19 cellular contexts compared by ENCODE assay signal in genomic region chr15:43905755-43906154, GRCh38.
"Had no signal": no experiment of that assay in that cellular context is flagged by ENCODE, and none has a peak within 500 bp of the region (broad histone marks: within the 10 kb centered on the region; RNA-seq: fewer than 3 reads in every experiment).

No MANE protein-coding gene starts in this region.

- H3K4me3 ChIP-seq: coronary artery, esophagus squamous epithelium, spleen, tibial artery, upper lobe of right lung, vagina had no signal

- H3K27ac Mint-ChIP-seq: naive thymus-derived CD4-positive, alpha-beta T cell; stimulated activated memory B cell treated with anti-CD40 and anti-IgM and Interleukin-4, amounts not matched to agents 10 μg/mL and 1 μg/mL and 100 μg/mL, for 72 hours had no signal

- H3K9me3 Mint-ChIP-seq: naive thymus-derived CD4-positive, alpha-beta T cell; stimulated activated memory B cell treated with anti-CD40 and anti-IgM and Interleukin-4, amounts not matched to agents 10 μg/mL and 1 μg/mL and 100 μg/mL, for 72 hours; stimulated activated naive CD8-positive, alpha-beta T cell treated with anti-CD3 and anti-CD28 coated beads, Interleukin-15, Interleukin-2, amounts not matched to agents 100 ng/mL and 50 ng/mL, for 24 hours had no signal

- H3K27me3 ChIP-seq: spleen, upper lobe of right lung, vagina had no signal

- DNase-seq: effector CD4-positive, alpha-beta T cell; esophagus squamous epithelium; foreskin fibroblast; hippocampal formation; naive thymus-derived CD4-positive, alpha-beta T cell; posterior cingulate gyrus; spleen; stimulated activated CD4-positive, alpha-beta T cell treated with anti-CD3 and anti-CD28 coated beads, Interleukin-15, amount 100 ng/mL, for 24 hours; stimulated activated CD4-positive, alpha-beta T cell treated with anti-CD3 and anti-CD28 coated beads, Interleukin-1b, Interleukin-23, amount 100 ng/mL, for 48 hours; stimulated activated CD4-positive, alpha-beta T cell treated with anti-CD3 and anti-CD28 coated beads, Interleukin-4, amount 100 ng/mL, for 24 hours; tibial artery; upper lobe of right lung had no signal

- H3K4me1 ChIP-seq: upper lobe of right lung, vagina had no signal

- H3K9me3 ChIP-seq: esophagus squamous epithelium, spleen, tibial artery, upper lobe of right lung, vagina had no signal

- H3K4me3 Mint-ChIP-seq: naive thymus-derived CD4-positive, alpha-beta T cell; stimulated activated memory B cell treated with anti-CD40 and anti-IgM and Interleukin-4, amounts not matched to agents 10 μg/mL and 1 μg/mL and 100 μg/mL, for 72 hours; stimulated activated naive CD8-positive, alpha-beta T cell treated with anti-CD3 and anti-CD28 coated beads, Interleukin-15, Interleukin-2, amounts not matched to agents 100 ng/mL and 50 ng/mL, for 24 hours had no signal

- ATAC-seq: naive thymus-derived CD4-positive, alpha-beta T cell; sciatic nerve; stimulated activated memory B cell treated with anti-CD40 and anti-IgM and Interleukin-4, amounts not matched to agents 10 μg/mL and 1 μg/mL and 100 μg/mL, for 72 hours; upper lobe of right lung had no signal

- H3K27ac ChIP-seq: coronary artery, epithelial cell of prostate, esophagus squamous epithelium, spleen, tibial artery, upper lobe of right lung, vagina had no signal

- FAIRE-seq: endometrium had no signal

- H3K36me3 ChIP-seq: esophagus squamous epithelium, spleen, tibial artery, upper lobe of right lung, vagina had no signal

- H3K36me3 Mint-ChIP-seq: naive thymus-derived CD4-positive, alpha-beta T cell; stimulated activated memory B cell treated with anti-CD40 and anti-IgM and Interleukin-4, amounts not matched to agents 10 μg/mL and 1 μg/mL and 100 μg/mL, for 72 hours had no signal

- H3K27me3 Mint-ChIP-seq: naive thymus-derived CD4-positive, alpha-beta T cell; stimulated activated memory B cell treated with anti-CD40 and anti-IgM and Interleukin-4, amounts not matched to agents 10 μg/mL and 1 μg/mL and 100 μg/mL, for 72 hours; stimulated activated naive CD8-positive, alpha-beta T cell treated with anti-CD3 and anti-CD28 coated beads, Interleukin-15, Interleukin-2, amounts not matched to agents 100 ng/mL and 50 ng/mL, for 24 hours had no signal
